ENCODE assay signal across 8 cellular contexts in genomic region chr18:58046087-58046793, GRCh38. TPM values are rescaled to one million over a fixed set of nuclear protein-coding genes. Genes with fewer than 3 reads are reported as not detected.
DNase-seq lines count a peak whose midpoint lies in the region; ATAC-seq lines count a peak whose summit lies in the region.

No MANE protein-coding gene starts in this region.

- peaks cover 18 to 31% (median 26%) of the 10 kb centered on the region in 4 donors for H3K4me1 Mint-ChIP-seq in CD4-positive, alpha-beta memory T cell

- CTCF ChIA-PET in CD4-positive, alpha-beta memory T cell (lab: Charles Lee; ENCODE audit: partially characterized antibody), result interaction anchor here (1.2 to 2.1 kb wide), 2 partner anchors 10 to 72 kb away, joined by 3 to 4 read pairs; no protein-coding TSS in a partner anchor

- H3K36me3 Mint-ChIP-seq in CD4-positive, alpha-beta memory T cell, result peaks cover 0 to 11% of the 10 kb centered on the region in 2 donors

- no peaks in the 10 kb centered on the region for H3K9me3 ChIP-seq in CD4-positive, alpha-beta memory T cell (ENCODE audit: control insufficient read depth in 1 of 2, low read length in 2 of 2)
- no peaks in the 10 kb centered on the region for H3K9me3 ChIP-seq in muscle layer of duodenum (ENCODE audit: control insufficient read depth in 1 of 2, low read length in 2 of 2)

- POLR2A ChIA-PET in CD4-positive, alpha-beta memory T cell (lab: Charles Lee; ENCODE audit: partially characterized antibody), result no interaction called here

- peaks cover 6 to 16% of the 10 kb centered on the region in 2 donors for H3K27me3 Mint-ChIP-seq in CD4-positive, alpha-beta memory T cell

- peak overlapping the region in 2 of 7 donors; percentile 14 to 81 for H3K27ac Mint-ChIP-seq in CD4-positive, alpha-beta memory T cell

- ATAC-seq in HG02798 (IDR thresholded peaks at IDR 0.05; ENCODE audit: poor library complexity, unreplicated experiment), result no peak
- ATAC-seq in GM21619 (IDR thresholded peaks at IDR 0.05; ENCODE audit: unreplicated experiment), result no peak
- ATAC-seq in GM18907 (IDR thresholded peaks at IDR 0.05; ENCODE audit: unreplicated experiment), result no peak

- H3K27me3 ChIP-seq in CD4-positive, alpha-beta memory T cell (ENCODE audit: insufficient read depth, low read length), result no peaks in the 10 kb centered on the region
- H3K27me3 ChIP-seq in muscle layer of duodenum (ENCODE audit: low read depth, low read length), result no peaks in the 10 kb centered on the region

- H3K27ac ChIP-seq in CD4-positive, alpha-beta memory T cell (ENCODE audit: low read depth, low read length), result no peak overlapping the region
- H3K27ac ChIP-seq in caudate nucleus (ENCODE audit: low read depth, low read length) (peak overlapping the region; percentile 73), muscle layer of duodenum (ENCODE audit: low read length) (peak overlapping the region; percentile 14)

- H3K4me1 ChIP-seq in CD4-positive, alpha-beta memory T cell (ENCODE audit: insufficient read depth, low read length), result peaks cover 19% of the 10 kb centered on the region
- peaks cover 9 to 12% of the 10 kb centered on the region in 2 donors for H3K4me1 ChIP-seq in muscle layer of duodenum (ENCODE audit: control insufficient read depth in 1 of 2, insufficient read depth in 2 of 2, low read length in 2 of 2)

- DNase-seq in CD4-positive, alpha-beta memory T cell, result no peak
- DNase-seq in M059J (ENCODE audit: low read depth) (peak; percentile 33), caudate nucleus (lab: John Stamatoyannopoulos, UW) (peak in 3 of 61 donors; percentile 10 to 42 (median 15))
- no peak for DNase-seq in activated CD4-positive, alpha-beta T cell treated with anti-CD3 and anti-CD28 coated beads for 4 hours

- H3K4me3 ChIP-seq in CD4-positive, alpha-beta memory T cell (ENCODE audit: low read length in 2 of 2), result no peak overlapping the region
- peak overlapping the region; percentile 75 to 94 for H3K4me3 ChIP-seq in muscle layer of duodenum (ENCODE audit: low read depth in 1 of 2, low read length in 2 of 2)

- H3K36me3 ChIP-seq in CD4-positive, alpha-beta memory T cell (ENCODE audit: insufficient read depth, low read length), result no peaks in the 10 kb centered on the region
- H3K36me3 ChIP-seq in muscle layer of duodenum (ENCODE audit: control insufficient read depth in 1 of 2, insufficient read depth in 2 of 2, low read length in 2 of 2), result no peaks in the 10 kb centered on the region

- H3K4me3 Mint-ChIP-seq in CD4-positive, alpha-beta memory T cell, result peak overlapping the region; percentile 89 to 96 (median 92)

- intact Hi-C loops in CD4-positive, alpha-beta memory T cell (cut with micrococcal nuclease), result loop anchor here (10.0 kb wide), 1 partner anchor 421 kb away; the partner anchor contains the start of gene NARS1

- no peaks in the 10 kb centered on the region for H3K9me3 Mint-ChIP-seq in CD4-positive, alpha-beta memory T cell

RNA-seq across cellular contexts. Expression of gene NEDD4L, which starts 2.2 kb away (rescaled TPM):
- 1 to 10 TPM; 2.8 to 3.5 TPM for total RNA-seq in CD4-positive, alpha-beta memory T cell
- polyA plus RNA-seq in CD4-positive, alpha-beta memory T cell, result 1 to 10 TPM; 4.0 to 4.1 TPM
- 39.1 and 54.1 TPM in 2 replicates for total RNA-seq in M059J (2014; rRNA removed; shearing (Covaris generic))

Comparison
In these comparisons a context has a peak if more than half of its experiments do, and no peak if none do; other contexts are left out.
1. H3K4me3 ChIP-seq: peak in muscle layer of duodenum (2 of 2); none in CD4-positive, alpha-beta memory T cell (0 of 2).